Comparison of ENCODE assay signal across 27 cellular contexts in genomic region chr5:34811691-34812090, GRCh38. TPM values are rescaled to one million over a fixed set of nuclear protein-coding genes. Genes with fewer than 3 reads are reported as not detected.
"Had no signal": no experiment of that assay in that cellular context is flagged by ENCODE, and none has a peak within 500 bp of the region (broad histone marks: within the 10 kb centered on the region; RNA-seq: fewer than 3 reads in every experiment).

No MANE protein-coding gene starts in this region.

- H3K4me1 Mint-ChIP-seq: activated T-helper 17 cell treated with anti-CD3 and anti-CD28 coated beads, Interleukin-2, amount 50 U/mL, for 72 hours; natural killer cell had no signal

- H3K27me3 ChIP-seq: hepatocyte, thyroid gland, upper lobe of right lung had no signal

- H3K4me1 ChIP-seq: left ventricle myocardium inferior, pancreas, psoas muscle, upper lobe of right lung had no signal

- ATAC-seq: activated T-helper 17 cell treated with anti-CD3 and anti-CD28 coated beads, Interleukin-2, amount 50 U/mL, for 72 hours; natural killer cell; pancreas; psoas muscle; right cardiac atrium; upper lobe of right lung; WTC11 had no signal

- H3K27ac ChIP-seq: epithelial cell of prostate, hepatocyte, left ventricle myocardium inferior, pancreas, psoas muscle, thyroid gland, upper lobe of right lung had no signal

- H3K36me3 Mint-ChIP-seq: activated naive CD8-positive, alpha-beta T cell; natural killer cell had no signal

- H3K4me2 ChIP-seq: hepatocyte had no signal

- H3K36me3 ChIP-seq: pancreas, thyroid gland had no signal

- H3K4me3 ChIP-seq: hepatocyte, left ventricle myocardium inferior, pancreas, psoas muscle, thyroid gland, upper lobe of right lung had no signal

- H3K27me3 Mint-ChIP-seq: activated naive CD8-positive, alpha-beta T cell; activated T-cell treated with anti-CD3 and anti-CD28 coated beads, Interleukin-2, amount 50 U/mL, for 24 hours; activated T-helper 17 cell treated with anti-CD3 and anti-CD28 coated beads, Interleukin-2, amount 50 U/mL, for 72 hours had no signal

- H3K9me3 ChIP-seq: left ventricle myocardium inferior, pancreas, psoas muscle, thyroid gland, upper lobe of right lung had no signal

- DNase-seq: activated CD4-positive, alpha-beta T cell treated with anti-CD3 and anti-CD28 coated beads, Interleukin-2, amount 50 U/mL, for 4 hours; activated CD8-positive, alpha-beta memory T cell treated with anti-CD3 and anti-CD28 coated beads for 24 hours; activated CD8-positive, alpha-beta memory T cell treated with anti-CD3 and anti-CD28 coated beads, Interleukin-2, amount 50 U/mL, for 4 hours; activated T-cell treated with anti-CD3 and anti-CD28 coated beads, Interleukin-2, amount 50 U/mL, for 24 hours; amniotic stem cell; cerebellar nuclear complex; foreskin fibroblast; left ventricle myocardium inferior; midbrain; natural killer cell; pancreas; psoas muscle; right cardiac atrium; stimulated activated CD4-positive, alpha-beta T cell treated with anti-CD3 and anti-CD28 coated beads, Interleukin-12 subunit alpha, Interleukin-12 subunit beta, amount 100 ng/mL, for 4 hours; stimulated activated CD4-positive, alpha-beta T cell treated with anti-CD3 and anti-CD28 coated beads, Interleukin-1b, Interleukin-23, amount 100 ng/mL, for 48 hours; substantia nigra; T1000; thyroid gland; upper lobe of right lung had no signal

- H2AFZ ChIP-seq: hepatocyte had no signal

- FAIRE-seq: pancreas had no signal

- H3K27ac Mint-ChIP-seq: activated naive CD8-positive, alpha-beta T cell; activated T-cell treated with anti-CD3 and anti-CD28 coated beads, Interleukin-2, amount 50 U/mL, for 24 hours; activated T-helper 17 cell treated with anti-CD3 and anti-CD28 coated beads, Interleukin-2, amount 50 U/mL, for 72 hours; natural killer cell; stimulated activated naive CD8-positive, alpha-beta T cell treated with anti-CD3 and anti-CD28 coated beads, Interleukin-15, Interleukin-2, amounts not matched to agents 100 ng/mL and 50 ng/mL, for 24 hours; T-helper 1 cell treated with Interleukin-12 subunit alpha and Interleukin-12 subunit beta and Interleukin-4 antibody, amounts not matched to agents 30 μg/mL and 1 μg/mL, for 36 hours; WTC11 had no signal

- H3K9me3 Mint-ChIP-seq: activated T-cell treated with anti-CD3 and anti-CD28 coated beads, Interleukin-2, amount 50 U/mL, for 24 hours; activated T-helper 17 cell treated with anti-CD3 and anti-CD28 coated beads, Interleukin-2, amount 50 U/mL, for 72 hours; natural killer cell; stimulated activated naive CD8-positive, alpha-beta T cell treated with anti-CD3 and anti-CD28 coated beads, Interleukin-15, Interleukin-2, amounts not matched to agents 100 ng/mL and 50 ng/mL, for 24 hours; T-helper 1 cell treated with Interleukin-12 subunit alpha and Interleukin-12 subunit beta and Interleukin-4 antibody, amounts not matched to agents 30 μg/mL and 1 μg/mL, for 36 hours; WTC11 had no signal

- H3K4me3 Mint-ChIP-seq: activated naive CD8-positive, alpha-beta T cell; activated T-cell treated with anti-CD3 and anti-CD28 coated beads, Interleukin-2, amount 50 U/mL, for 24 hours; activated T-helper 17 cell treated with anti-CD3 and anti-CD28 coated beads, Interleukin-2, amount 50 U/mL, for 72 hours; natural killer cell; stimulated activated naive CD8-positive, alpha-beta T cell treated with anti-CD3 and anti-CD28 coated beads, Interleukin-15, Interleukin-2, amounts not matched to agents 100 ng/mL and 50 ng/mL, for 24 hours; T-helper 1 cell treated with Interleukin-12 subunit alpha and Interleukin-12 subunit beta and Interleukin-4 antibody, amounts not matched to agents 30 μg/mL and 1 μg/mL, for 36 hours; WTC11 had no signal

- H3K79me2 ChIP-seq: hepatocyte had no signal

RNA-seq across cellular contexts. Expression of gene TTC23L, which starts 27.3 kb away (rescaled TPM):
- total RNA-seq: left ventricle myocardium inferior, lung microvascular endothelial cell, psoas muscle, right cardiac atrium had no signal
